ENCODE assay signal across 8 cellular contexts in genomic region chr17:47698749-47699535, GRCh38. TPM values are rescaled to one million over a fixed set of nuclear protein-coding genes. Genes with fewer than 3 reads are reported as not detected.
DNase-seq lines count a peak whose midpoint lies in the region; ATAC-seq and TF ChIP-seq lines count a peak whose summit lies in the region.

No MANE protein-coding gene starts in this region.

- no peaks in the 10 kb centered on the region for H3K36me3 Mint-ChIP-seq in WTC11
- H3K36me3 Mint-ChIP-seq in MCF 10A (ENCODE audit: insufficient read depth, unreplicated experiment): no peaks in the 10 kb centered on the region

- DNase-seq in GM06990 (ENCODE audit: extremely low read depth, insufficient read length): peak; percentile 61
- DNase-seq in NCI-H1092 (lab: John Stamatoyannopoulos, UW): peak; percentile 14
- DNase-seq in WTC11 (ENCODE audit: low spot score): peak; percentile 88
- peak; percentile 60 for DNase-seq in MCF 10A (ENCODE audit: unreplicated experiment)
- peak; percentile 15 for DNase-seq in kidney glomerular epithelial cell (lab: John Stamatoyannopoulos, UW)
- peak; percentile 77 to 88 for DNase-seq in stimulated activated CD4-positive, alpha-beta T cell treated with anti-CD3 and anti-CD28 coated beads, Interleukin-4, amount 100 ng/mL, for 4 hours

- no peaks in the 10 kb centered on the region for H3K36me3 ChIP-seq in GM06990 (ENCODE audit: control insufficient read depth, insufficient read depth, low read length)

- peaks cover 2% of the 10 kb centered on the region for H3K27me3 ChIP-seq in GM06990 (replicated peaks; ENCODE audit: control insufficient read depth, insufficient read depth, low read length)

- CTCF ChIA-PET in WTC11 (lab: Charles Lee) (interaction anchor here (0.6 to 5.2 kb wide), 21 partner anchors 10 to 268 kb away, joined by 3 to 59 read pairs (median 4); partner anchors contain the start of genes KPNB1, LRRC46, MRPL10 and TBX21), MCF 10A (lab: Yijun Ruan, JAX) (interaction anchor here (0.6 to 4.0 kb wide), 22 partner anchors 9 to 1440 kb away, joined by 3 to 33 read pairs (median 4); no protein-coding TSS in a partner anchor)

- no TSS peak for BruUV-seq in MCF 10A (replicated peaks; lab: Mats Ljungman, UMichigan)

- H3K27me3 Mint-ChIP-seq in WTC11 (ENCODE audit: low read depth) (no peaks in the 10 kb centered on the region), MCF 10A (ENCODE audit: insufficient read depth, unreplicated experiment) (peaks cover 9% of the 10 kb centered on the region)

- H3K4me3 ChIP-seq in GM06990 (replicated peaks; ENCODE audit: low read depth, low read length): no peak overlapping the region

- intact Hi-C loops in MCF 10A (cut with micrococcal nuclease): loop anchor here (1.0 kb wide), 2 partner anchors 91 to 103 kb away; no protein-coding TSS in a partner anchor

- H3K9me3 Mint-ChIP-seq in WTC11 (no peaks in the 10 kb centered on the region), MCF 10A (ENCODE audit: unreplicated experiment) (no peaks in the 10 kb centered on the region)

- ATAC-seq in WTC11: peak; percentile 23
- ATAC-seq in HG02973 (IDR thresholded peaks at IDR 0.05; ENCODE audit: unreplicated experiment): no peak
- no peak for ATAC-seq in HG03175 (IDR thresholded peaks at IDR 0.05; ENCODE audit: unreplicated experiment)

- H3K4me1 Mint-ChIP-seq in WTC11 (peaks cover 16% of the 10 kb centered on the region), MCF 10A (ENCODE audit: insufficient read depth, unreplicated experiment) (no peaks in the 10 kb centered on the region)

- H3K27ac Mint-ChIP-seq in WTC11: no peak overlapping the region
- no peak overlapping the region for H3K27ac Mint-ChIP-seq in MCF 10A (ENCODE audit: low read depth, unreplicated experiment)

- POLR2A ChIA-PET in WTC11 (lab: Charles Lee) (no interaction called here), MCF 10A (lab: Yijun Ruan, JAX) (no interaction called here)

- H3K4me3 Mint-ChIP-seq in WTC11: no peak overlapping the region
- no peak overlapping the region for H3K4me3 Mint-ChIP-seq in MCF 10A (ENCODE audit: unreplicated experiment)

- TF ChIP-seq CTCF in GM06990 (IDR thresholded peaks at IDR 0.05; ENCODE audit: insufficient read depth, low read length, poor library complexity, severe bottlenecking) (peak; percentile 99), WTC11 (IDR thresholded peaks at IDR 0.05) (peak; percentile 100), MCF 10A (IDR thresholded peaks at IDR 0.05; ENCODE audit: unreplicated experiment) (peak; percentile 94)

TF ChIP-seq in WTC11, 78 proteins besides CTCF, POLR2A, EP300 and RAD21:
- TF ChIP-seq, protein P1, sequence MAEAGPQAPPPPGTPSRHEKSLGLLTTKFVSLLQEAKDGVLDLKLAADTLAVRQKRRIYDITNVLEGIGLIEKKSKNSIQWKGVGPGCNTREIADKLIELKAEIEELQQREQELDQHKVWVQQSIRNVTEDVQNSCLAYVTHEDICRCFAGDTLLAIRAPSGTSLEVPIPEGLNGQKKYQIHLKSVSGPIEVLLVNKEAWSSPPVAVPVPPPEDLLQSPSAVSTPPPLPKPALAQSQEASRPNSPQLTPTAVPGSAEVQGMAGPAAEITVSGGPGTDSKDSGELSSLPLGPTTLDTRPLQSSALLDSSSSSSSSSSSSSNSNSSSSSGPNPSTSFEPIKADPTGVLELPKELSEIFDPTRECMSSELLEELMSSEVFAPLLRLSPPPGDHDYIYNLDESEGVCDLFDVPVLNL (CRISPR knock-in tag; IDR thresholded peaks at IDR 0.05; ENCODE audit: borderline replicate concordance, low read depth): no peak
- 0 out of 2 replicates have a peak, but pooled peaks have one; percentile 21 for TF ChIP-seq FOXP1 (CRISPR knock-in tag; IDR thresholded peaks at IDR 0.05; ENCODE audit: borderline replicate concordance)
TF ChIP-seq in WTC11: peak in this region for 1.

RNA-seq across cellular contexts. Expression of gene TBKBP1, which starts 5.0 kb away (rescaled TPM):
- total RNA-seq in WTC11 (2021) (14.7 to 17.4 TPM (median 15.8 TPM) in 3 replicates), MCF 10A (2022) (0.40 and 1.5 TPM in 2 replicates)

RNA-seq across cellular contexts. Expression of gene TBX21, which starts 34.1 kb away (rescaled TPM):
- total RNA-seq in WTC11 (2021) (0.15 to 0.18 TPM in 2 of 3 replicates, not detected in the other), MCF 10A (2022) (not detected in 2 replicates)

RNA-seq across cellular contexts. Expression of gene KPNB1, which starts 49.2 kb away (rescaled TPM):
- total RNA-seq in WTC11 (2021) (437 to 506 TPM (median 452 TPM) in 3 replicates), MCF 10A (2022) (522 and 609 TPM in 2 replicates)

Comparison
In these comparisons a context has a peak if more than half of its experiments do, and no peak if none do; other contexts are left out.
1. DNase-seq: peak in every context shown above with its lines; median percentile 88 in WTC11; 82 in stimulated activated CD4-positive, alpha-beta T cell treated with anti-CD3 and anti-CD28 coated beads, Interleukin-4, amount 100 ng/mL, for 4 hours; 61 in GM06990; 60 in MCF 10A; 15 in kidney glomerular epithelial cell; 14 in NCI-H1092.